11 cellular contexts compared by ENCODE assay signal in genomic region chr11:110761131-110761530, GRCh38. TPM values are rescaled to one million over a fixed set of nuclear protein-coding genes. Genes with fewer than 3 reads are reported as not detected.
"Had no signal": no experiment of that assay in that cellular context is flagged by ENCODE, and none has a peak within 500 bp of the region (broad histone marks: within the 10 kb centered on the region; RNA-seq: fewer than 3 reads in every experiment).

No MANE protein-coding gene starts in this region.

- H2AFZ ChIP-seq: GM23248, GM23338 had no signal

- H3K9me3 ChIP-seq: HAP-1 had no signal

- H3K4me3 ChIP-seq: GM23248, GM23338, HAP-1 had no signal

- H3K27ac ChIP-seq: GM23248 had no signal

- DNase-seq: GM23248, GOT3, H7, H9, HCEC 1CT, HFFc6 had no signal

- FAIRE-seq: H1, H54 had no signal

- H3K9ac ChIP-seq: GM23248 had no signal

- H3K4me1 ChIP-seq: HAP-1 had no signal

- ATAC-seq: GM23338, HCT116 had no signal

- H3K4me2 ChIP-seq: GM23338 had no signal

- H3K36me3 ChIP-seq: HAP-1 had no signal

RNA-seq across cellular contexts. Expression of gene ARHGAP20, which starts 48.9 kb away (rescaled TPM):
- polyA plus RNA-seq: GM23338 had no signal
